Comparison of ENCODE assay signal across 2 cellular contexts in the genomic region with DNA sequence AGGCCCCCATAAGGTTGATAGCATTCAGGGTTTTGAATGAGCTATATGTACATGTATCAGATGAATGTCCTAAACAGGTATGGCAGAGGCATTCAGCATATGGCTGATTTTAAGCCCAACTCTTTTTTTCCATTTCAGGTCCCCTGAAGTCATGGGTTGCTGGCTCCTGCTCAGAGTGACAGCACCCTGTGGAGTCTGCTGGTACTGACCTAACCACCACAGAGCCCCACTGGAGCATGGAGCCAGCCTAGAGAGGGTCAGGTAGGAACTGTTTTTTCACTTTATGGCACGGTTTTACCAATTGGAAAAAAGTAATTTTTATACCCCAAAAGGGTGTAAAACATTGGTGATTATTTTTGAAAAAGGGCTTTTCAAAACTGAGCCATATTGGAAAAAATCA.
TF ChIP-seq lines count a peak whose summit lies in the region.

No MANE protein-coding gene starts in this region.

TF ChIP-seq in HCT116, 20 proteins besides CTCF, POLR2A, EP300 and RAD21 (continued from another document):
- TF ChIP-seq EGR1 (IDR thresholded peaks at IDR 0.05; ENCODE audit: low read depth), result no peak
- no peak for TF ChIP-seq ZNF274 (IDR thresholded peaks at IDR 0.05; ENCODE audit: low read depth, low read length)
- no peak for TF ChIP-seq MAX (IDR thresholded peaks at IDR 0.05)
- no peak for TF ChIP-seq CEBPB (IDR thresholded peaks at IDR 0.05; ENCODE audit: low read depth)
- TF ChIP-seq EZH2 (IDR thresholded peaks at IDR 0.05), result no peak
- TF ChIP-seq SIN3A (IDR thresholded peaks at IDR 0.05; ENCODE audit: low read depth), result no peak
- TF ChIP-seq POLR2AphosphoS5 (IDR thresholded peaks at IDR 0.05; ENCODE audit: low read depth, low read length), result no peak
- TF ChIP-seq ZFX (IDR thresholded peaks at IDR 0.05), result no peak
- no peak for TF ChIP-seq ELF1 (IDR thresholded peaks at IDR 0.05; ENCODE audit: borderline replicate concordance, low read depth)
- TF ChIP-seq, protein P1, sequence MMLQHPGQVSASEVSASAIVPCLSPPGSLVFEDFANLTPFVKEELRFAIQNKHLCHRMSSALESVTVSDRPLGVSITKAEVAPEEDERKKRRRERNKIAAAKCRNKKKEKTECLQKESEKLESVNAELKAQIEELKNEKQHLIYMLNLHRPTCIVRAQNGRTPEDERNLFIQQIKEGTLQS (IDR thresholded peaks at IDR 0.05), result no peak
- TF ChIP-seq ZBTB33 (IDR thresholded peaks at IDR 0.05; ENCODE audit: extremely low read depth, insufficient replicate concordance, low read length), result no peak
- no peak for TF ChIP-seq JUND (IDR thresholded peaks at IDR 0.05)
- TF ChIP-seq TCF7L2 (IDR thresholded peaks at IDR 0.05; ENCODE audit: borderline replicate concordance, extremely low read depth, insufficient read depth, insufficient read length), result no peak

TF ChIP-seq in HepG2, 621 proteins besides CTCF, POLR2A, EP300 and RAD21 (continued from another document):
- TF ChIP-seq PBX2 (CRISPR knock-in tag; IDR thresholded peaks at IDR 0.05), result no peak
- TF ChIP-seq, protein P2, sequence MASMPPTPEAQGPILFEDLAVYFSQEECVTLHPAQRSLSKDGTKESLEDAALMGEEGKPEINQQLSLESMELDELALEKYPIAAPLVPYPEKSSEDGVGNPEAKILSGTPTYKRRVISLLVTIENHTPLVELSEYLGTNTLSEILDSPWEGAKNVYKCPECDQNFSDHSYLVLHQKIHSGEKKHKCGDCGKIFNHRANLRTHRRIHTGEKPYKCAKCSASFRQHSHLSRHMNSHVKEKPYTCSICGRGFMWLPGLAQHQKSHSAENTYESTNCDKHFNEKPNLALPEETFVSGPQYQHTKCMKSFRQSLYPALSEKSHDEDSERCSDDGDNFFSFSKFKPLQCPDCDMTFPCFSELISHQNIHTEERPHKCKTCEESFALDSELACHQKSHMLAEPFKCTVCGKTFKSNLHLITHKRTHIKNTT (CRISPR knock-in tag; IDR thresholded peaks at IDR 0.05), result no peak
- TF ChIP-seq KDM2A (CRISPR knock-in tag; IDR thresholded peaks at IDR 0.05; ENCODE audit: borderline replicate concordance, low read depth), result no peak
- TF ChIP-seq, protein P3, sequence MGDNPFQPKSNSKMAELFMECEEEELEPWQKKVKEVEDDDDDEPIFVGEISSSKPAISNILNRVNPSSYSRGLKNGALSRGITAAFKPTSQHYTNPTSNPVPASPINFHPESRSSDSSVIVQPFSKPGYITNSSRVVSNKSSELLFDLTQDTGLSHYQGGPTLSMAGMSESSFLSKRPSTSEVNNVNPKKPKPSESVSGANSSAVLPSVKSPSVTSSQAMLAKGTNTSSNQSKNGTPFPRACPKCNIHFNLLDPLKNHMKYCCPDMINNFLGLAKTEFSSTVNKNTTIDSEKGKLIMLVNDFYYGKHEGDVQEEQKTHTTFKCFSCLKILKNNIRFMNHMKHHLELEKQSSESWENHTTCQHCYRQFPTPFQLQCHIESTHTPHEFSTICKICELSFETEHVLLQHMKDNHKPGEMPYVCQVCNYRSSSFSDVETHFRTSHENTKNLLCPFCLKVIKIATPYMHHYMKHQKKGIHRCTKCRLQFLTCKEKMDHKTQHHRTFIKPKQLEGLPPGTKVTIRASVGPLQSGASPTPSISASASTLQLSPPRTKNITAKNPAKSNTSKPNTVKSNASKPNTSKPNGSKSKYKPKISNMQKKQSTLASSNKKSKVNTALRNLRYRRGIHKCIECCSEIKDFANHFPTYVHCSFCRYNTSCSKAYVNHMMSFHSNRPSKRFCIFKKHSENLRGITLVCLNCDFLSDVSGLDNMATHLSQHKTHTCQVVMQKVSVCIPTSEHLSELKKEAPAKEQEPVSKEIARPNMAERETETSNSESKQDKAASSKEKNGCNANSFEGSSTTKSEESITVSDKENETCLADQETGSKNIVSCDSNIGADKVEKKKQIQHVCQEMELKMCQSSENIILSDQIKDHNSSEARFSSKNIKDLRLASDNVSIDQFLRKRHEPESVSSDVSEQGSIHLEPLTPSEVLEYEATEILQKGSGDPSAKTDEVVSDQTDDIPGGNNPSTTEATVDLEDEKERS (CRISPR knock-in tag; IDR thresholded peaks at IDR 0.05), result no peak
- TF ChIP-seq SOX13 (IDR thresholded peaks at IDR 0.05), result no peak
- TF ChIP-seq SOX13 (CRISPR knock-in tag; conservative IDR thresholded peaks at IDR 0.05 in 1 of 2, IDR thresholded peaks at IDR 0.05 in 1 of 2), result no peak
- TF ChIP-seq DRAP1 (CRISPR knock-in tag; IDR thresholded peaks at IDR 0.05), result no peak
- no peak for TF ChIP-seq RBAK (CRISPR knock-in tag; IDR thresholded peaks at IDR 0.05)
- TF ChIP-seq ZBTB42 (CRISPR knock-in tag; IDR thresholded peaks at IDR 0.05), result no peak
- no peak for TF ChIP-seq ZNF124 (CRISPR knock-in tag; IDR thresholded peaks at IDR 0.05)
- TF ChIP-seq ZNF12 (CRISPR knock-in tag; IDR thresholded peaks at IDR 0.05), result no peak
- no peak for TF ChIP-seq ZNF891 (CRISPR knock-in tag; IDR thresholded peaks at IDR 0.05)
- TF ChIP-seq ZNF383 (CRISPR knock-in tag; IDR thresholded peaks at IDR 0.05; ENCODE audit: borderline replicate concordance), result no peak
- no peak for TF ChIP-seq BRD4 (CRISPR knock-in tag; IDR thresholded peaks at IDR 0.05)
- TF ChIP-seq MTA1 (CRISPR knock-in tag; IDR thresholded peaks at IDR 0.05; ENCODE audit: borderline replicate concordance), result no peak
- TF ChIP-seq TFDP2 (CRISPR knock-in tag; IDR thresholded peaks at IDR 0.05), result no peak
- no peak for TF ChIP-seq ZNF260 (CRISPR knock-in tag; IDR thresholded peaks at IDR 0.05; ENCODE audit: borderline replicate concordance, low read depth)
- no peak for TF ChIP-seq ZBTB21 (CRISPR knock-in tag; IDR thresholded peaks at IDR 0.05)
- TF ChIP-seq ZNF382 (CRISPR knock-in tag; IDR thresholded peaks at IDR 0.05; ENCODE audit: borderline replicate concordance), result no peak
TF ChIP-seq in HepG2: peak in this region for 0.
